ENCODE assay signal across 16 cellular contexts in genomic region chr10:20970044-20970443, GRCh38.
DNase-seq lines count a peak whose midpoint lies in the region; TF ChIP-seq lines count a peak whose summit lies in the region.
"Had no signal": no experiment of that assay in that cellular context is flagged by ENCODE, and none has a peak within 500 bp of the region (broad histone marks: within the 10 kb centered on the region; RNA-seq: fewer than 3 reads in every experiment).

No MANE protein-coding gene starts in this region.

- no peak overlapping the region for H4K8ac ChIP-seq in trophoblast cell (ENCODE audit: low read depth, low read length)

- H3F3A ChIP-seq in GM23248 (ENCODE audit: insufficient read depth), result no peaks in the 10 kb centered on the region

- H3K79me2 ChIP-seq in GM23248 (ENCODE audit: insufficient read depth), result no peaks in the 10 kb centered on the region
- H3K79me2 ChIP-seq in trophoblast cell (ENCODE audit: control insufficient read depth, insufficient read depth, low read length, poor library complexity), result no peaks in the 10 kb centered on the region

- H3K27ac ChIP-seq in GM23248 (no peak overlapping the region), RWPE1 (no peak overlapping the region), trophoblast cell (ENCODE audit: low read depth, low read length) (no peak overlapping the region)
- H3K27ac ChIP-seq: KMS-11, parathyroid adenoma had no signal

- H2AK5ac ChIP-seq in trophoblast cell (ENCODE audit: low read length), result no peak overlapping the region

- H3K14ac ChIP-seq in trophoblast cell (ENCODE audit: low read length), result no peak overlapping the region

- H4K12ac ChIP-seq in trophoblast cell (ENCODE audit: low read depth, low read length), result no peak overlapping the region

- no peak overlapping the region for H2BK5ac ChIP-seq in trophoblast cell (ENCODE audit: low read depth, low read length, poor library complexity)

- no peak overlapping the region for H3K4ac ChIP-seq in trophoblast cell (ENCODE audit: low read depth, low read length)

- in situ Hi-C loops in GM23248 (cut with MboI), result no loop called here

- H3K27me3 ChIP-seq in GM23248 (replicated peaks; ENCODE audit: insufficient read depth) (no peaks in the 10 kb centered on the region), trophoblast cell (ENCODE audit: insufficient read depth, low read length) (no peaks in the 10 kb centered on the region)

- H3K9ac ChIP-seq in GM23248 (no peak overlapping the region), trophoblast cell (ENCODE audit: low read length) (no peak overlapping the region)
- H3K9ac ChIP-seq: KMS-11, parathyroid adenoma had no signal

- CTCF ChIA-PET in RWPE1 (lab: Yijun Ruan, JAX), result interaction anchor here (0.6 kb wide), 1 partner anchor 353 kb away, joined by 3 read pairs; no protein-coding TSS in a partner anchor

- H3K9me2 ChIP-seq in GM23248 (ENCODE audit: insufficient read depth), result no peaks in the 10 kb centered on the region

- 27 to 28% methylated on average over 3 of the region's 3 CpGs for WGBS in GM23248 (ENCODE audit: low coverage in 1 of 2, low lambda C conversion rate in 2 of 2, missing lambda C conversion rate in 2 of 2), 2 experiments
- no CpG with 5 or more reads among the region's 3 CpGs for WGBS in trophoblast cell (ENCODE audit: extremely low coverage, insufficient coverage, insufficient read length)

- H2AFZ ChIP-seq in GM23248 (no peak overlapping the region), trophoblast cell (ENCODE audit: insufficient read depth, low read length, poor library complexity) (no peak overlapping the region)
- H2AFZ ChIP-seq: parathyroid adenoma had no signal

- H3K4me1 ChIP-seq in GM23248 (ENCODE audit: insufficient read depth), result peaks cover 9% of the 10 kb centered on the region; the same call in 1 of the 2 replicates
- H3K4me1 ChIP-seq in trophoblast cell (ENCODE audit: control insufficient read depth in 1 of 2, insufficient read depth in 2 of 2, low read length in 2 of 2), result no peaks in the 10 kb centered on the region
- H3K4me1 ChIP-seq: parathyroid adenoma had no signal

- no peak overlapping the region for H4K91ac ChIP-seq in trophoblast cell (ENCODE audit: low read depth, low read length)

- H4K20me1 ChIP-seq in GM23248 (ENCODE audit: insufficient read depth), result no peaks in the 10 kb centered on the region

- POLR2A ChIA-PET in RWPE1 (lab: Yijun Ruan, JAX; ENCODE audit: low non-redundant PET), result no interaction called here

- DNase-seq in AG10803 (ENCODE audit: low read depth), result peak; percentile 10
- DNase-seq in GM23248, result peak; percentile 65
- peak; percentile 41 for DNase-seq in RWPE1 (ENCODE audit: low spot score)
- DNase-seq in fibroblast of the aortic adventitia (ENCODE audit: low read depth), result peak; percentile 13
- no peak for DNase-seq in trophoblast cell
- no peak for DNase-seq in iPS-NIHi11 (ENCODE audit: low spot score)
- DNase-seq in CD1c-positive myeloid dendritic cell (ENCODE audit: extremely low spot score), result no peak
- DNase-seq in foreskin melanocyte, result no peak
- DNase-seq: activated CD4-positive, alpha-beta memory T cell treated with anti-CD3 and anti-CD28 coated beads, Interleukin-2, amount 10 ng/mL, durations not matched to agents 7 days and 5 days; DMS153; islet precursor cell; NCI-H1930; NCI-H526 treated with DMSO at 0.1 percent for 48 hours; SHP77 treated with DMSO at 0.1 percent for 48 hours had no signal

- no peak overlapping the region for H3K18ac ChIP-seq in trophoblast cell (ENCODE audit: low read length)

- H3K36me3 ChIP-seq in GM23248 (ENCODE audit: low read depth) (no peaks in the 10 kb centered on the region), trophoblast cell (ENCODE audit: control insufficient read depth in 1 of 2, insufficient read depth in 2 of 2, low read length in 2 of 2) (no peaks in the 10 kb centered on the region)

- no peak overlapping the region for H2BK12ac ChIP-seq in trophoblast cell (ENCODE audit: low read length)

- H3K4me2 ChIP-seq in GM23248 (ENCODE audit: unreplicated experiment) (no peak overlapping the region), trophoblast cell (ENCODE audit: low read length) (no peak overlapping the region)

- H2BK120ac ChIP-seq in trophoblast cell (ENCODE audit: insufficient read depth, low read length, poor library complexity), result no peak overlapping the region

- no peak overlapping the region for H3K23ac ChIP-seq in trophoblast cell (ENCODE audit: low read length)

- H3K9me3 ChIP-seq in GM23248 (ENCODE audit: low read depth) (no peaks in the 10 kb centered on the region), trophoblast cell (ENCODE audit: insufficient read depth, low read depth, low read length) (no peaks in the 10 kb centered on the region)

- H3K4me3 ChIP-seq in AG10803 (ENCODE audit: low read length) (no peak overlapping the region), GM23248 (no peak overlapping the region), fibroblast of the aortic adventitia (ENCODE audit: low read depth, low read length) (no peak overlapping the region), trophoblast cell (ENCODE audit: low read depth, low read length) (no peak overlapping the region)

- no peak for TF ChIP-seq CTCF in AG10803 (conservative IDR thresholded peaks at IDR 0.05; ENCODE audit: low read length)
- no peak for TF ChIP-seq CTCF in RWPE1 (conservative IDR thresholded peaks at IDR 0.05; ENCODE audit: low read depth)
- TF ChIP-seq CTCF in fibroblast of the aortic adventitia (IDR thresholded peaks at IDR 0.05; ENCODE audit: insufficient read depth, low read length), result no peak

- no peaks in the 10 kb centered on the region for H3K79me1 ChIP-seq in trophoblast cell (ENCODE audit: low read length)

Comparison
In these comparisons a context has a peak if more than half of its experiments do, and no peak if none do; other contexts are left out.
1. DNase-seq: peak in AG10803 (single experiment), GM23248 (single experiment), RWPE1 (single experiment) and fibroblast of the aortic adventitia (single experiment); none in trophoblast cell (0 of 2), iPS-NIHi11 (single experiment), CD1c-positive myeloid dendritic cell (single experiment) and foreskin melanocyte (single experiment).